Comparison of ENCODE assay signal across 1 cellular context in the genomic region with DNA sequence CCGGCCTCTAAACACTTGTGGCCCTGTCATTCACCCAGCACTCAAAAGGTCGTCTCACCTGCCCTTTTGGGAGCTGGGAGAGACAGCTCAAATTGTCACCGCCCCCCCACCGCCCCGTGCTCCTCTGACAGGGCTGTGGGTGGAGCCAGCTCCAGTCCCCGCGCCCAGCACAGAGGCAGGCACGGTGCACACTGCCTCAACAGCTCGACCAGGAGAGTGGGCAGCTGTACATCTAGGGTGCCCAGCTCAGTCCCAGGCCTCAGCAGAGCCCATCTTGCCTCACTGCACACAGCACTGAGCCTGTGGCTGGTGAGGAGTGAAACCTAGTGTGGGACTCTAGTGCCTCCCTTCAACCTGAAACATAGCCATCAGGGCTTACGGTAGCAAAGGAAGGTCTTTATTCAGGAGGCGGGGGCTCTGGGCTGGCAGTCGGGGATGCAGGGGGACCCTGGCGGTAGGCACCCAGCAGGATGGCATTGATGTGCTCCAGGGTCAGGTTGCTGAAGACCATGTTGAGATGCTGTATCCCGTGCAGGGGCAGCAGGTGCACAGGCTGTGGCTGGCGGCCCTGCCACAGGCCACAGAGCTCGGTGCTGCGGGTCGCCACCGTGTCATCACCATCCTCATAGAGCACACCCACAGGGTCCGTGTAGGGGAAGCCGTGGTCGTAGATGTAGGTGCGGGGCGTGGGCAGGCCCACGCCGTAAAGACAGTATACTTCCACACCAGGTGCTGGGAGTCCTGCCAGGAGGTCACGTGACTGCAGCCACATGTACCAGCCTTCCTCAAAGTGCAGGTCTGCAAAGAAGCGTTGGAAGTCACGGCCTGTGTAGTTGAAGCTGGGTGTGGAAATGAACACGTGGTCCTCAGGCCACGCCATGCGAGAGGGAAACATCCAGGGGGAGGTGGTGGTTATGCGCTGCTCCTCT.
TF ChIP-seq lines count a peak whose summit lies in the region.

No MANE protein-coding gene starts in this region.

TF ChIP-seq in HepG2, 621 proteins besides CTCF, POLR2A, EP300 and RAD21 (continues in another document):
- TF ChIP-seq RFXANK (CRISPR knock-in tag; IDR thresholded peaks at IDR 0.05) (no peak), ZNF101 (CRISPR knock-in tag; IDR thresholded peaks at IDR 0.05; ENCODE audit: borderline replicate concordance, low read depth) (no peak), ZNF335 (CRISPR knock-in tag; IDR thresholded peaks at IDR 0.05) (0 out of 2 replicates have a peak, but pooled peaks have one; percentile 30), TMF1 (CRISPR knock-in tag; IDR thresholded peaks at IDR 0.05; ENCODE audit: low read depth) (0 out of 2 replicates have a peak, but pooled peaks have one; percentile 48), ZNF768 (CRISPR knock-in tag; IDR thresholded peaks at IDR 0.05) (peak; percentile 56), ZNF749 (CRISPR knock-in tag; IDR thresholded peaks at IDR 0.05; ENCODE audit: borderline replicate concordance) (no peak), NFIB (CRISPR knock-in tag; IDR thresholded peaks at IDR 0.05; ENCODE audit: borderline replicate concordance) (0 out of 2 replicates have a peak, but pooled peaks have one; percentile 69), NFE2L1 (CRISPR knock-in tag; IDR thresholded peaks at IDR 0.05; ENCODE audit: borderline replicate concordance) (0 out of 2 replicates have a peak, but pooled peaks have one; percentile 58), ZNF598 (CRISPR knock-in tag; IDR thresholded peaks at IDR 0.05; ENCODE audit: borderline replicate concordance) (0 out of 2 replicates have a peak, but pooled peaks have one; percentile 44), ATF7 (IDR thresholded peaks at IDR 0.05) (no peak), ATF7 (CRISPR knock-in tag; IDR thresholded peaks at IDR 0.05) (0 out of 2 replicates have a peak, but pooled peaks have one; percentile 30), ZNF138 (CRISPR knock-in tag; IDR thresholded peaks at IDR 0.05; ENCODE audit: low read depth) (0 out of 2 replicates have a peak, but pooled peaks have one; percentile 23), ZNF253 (CRISPR knock-in tag; IDR thresholded peaks at IDR 0.05; ENCODE audit: borderline replicate concordance) (peak; percentile 64; the same call in 1 of the 2 replicates), NONO (IDR thresholded peaks at IDR 0.05) (no peak), NONO (CRISPR knock-in tag; conservative IDR thresholded peaks at IDR 0.05) (0 out of 2 replicates have a peak, but pooled peaks have one; percentile 54), GABPB1 (CRISPR knock-in tag; IDR thresholded peaks at IDR 0.05) (0 out of 2 replicates have a peak, but pooled peaks have one; percentile 4), ARID2 (CRISPR knock-in tag; IDR thresholded peaks at IDR 0.05; ENCODE audit: borderline replicate concordance) (0 out of 2 replicates have a peak, but pooled peaks have one; percentile 13), AGO2 (optimal IDR thresholded peaks at IDR 0.05; ENCODE audit: low read depth, low read length) (peak; percentile 97), CAMTA2 (CRISPR knock-in tag; IDR thresholded peaks at IDR 0.05; ENCODE audit: borderline replicate concordance) (0 out of 2 replicates have a peak, but pooled peaks have one; percentile 67), TOPORS (CRISPR knock-in tag; IDR thresholded peaks at IDR 0.05) (0 out of 2 replicates have a peak, but pooled peaks have one; percentile 75), HNRNPL (IDR thresholded peaks at IDR 0.05; ENCODE audit: low read depth, low read length) (0 out of 2 replicates have a peak, but pooled peaks have one; percentile 10), TARDBP (CRISPR knock-in tag; IDR thresholded peaks at IDR 0.05) (no peak), PHF21A (CRISPR knock-in tag; IDR thresholded peaks at IDR 0.05) (no peak), ZNF776 (CRISPR knock-in tag; IDR thresholded peaks at IDR 0.05) (0 out of 2 replicates have a peak, but pooled peaks have one; percentile 62), MAZ (IDR thresholded peaks at IDR 0.05; ENCODE audit: borderline replicate concordance, low read depth, low read length) (no peak), MAZ (CRISPR knock-in tag; IDR thresholded peaks at IDR 0.05; ENCODE audit: low read depth) (0 out of 2 replicates have a peak, but pooled peaks have one; percentile 24), POLR2AphosphoS5 (IDR thresholded peaks at IDR 0.05; ENCODE audit: low read depth, low read length) (peak; percentile 40; the same call in 1 of the 2 replicates), SSRP1 (CRISPR knock-in tag; IDR thresholded peaks at IDR 0.05) (peak; percentile 51; the same call in 1 of the 2 replicates), ZC3H13 (CRISPR knock-in tag; IDR thresholded peaks at IDR 0.05) (peak; percentile 98)
- TF ChIP-seq, protein P1, sequence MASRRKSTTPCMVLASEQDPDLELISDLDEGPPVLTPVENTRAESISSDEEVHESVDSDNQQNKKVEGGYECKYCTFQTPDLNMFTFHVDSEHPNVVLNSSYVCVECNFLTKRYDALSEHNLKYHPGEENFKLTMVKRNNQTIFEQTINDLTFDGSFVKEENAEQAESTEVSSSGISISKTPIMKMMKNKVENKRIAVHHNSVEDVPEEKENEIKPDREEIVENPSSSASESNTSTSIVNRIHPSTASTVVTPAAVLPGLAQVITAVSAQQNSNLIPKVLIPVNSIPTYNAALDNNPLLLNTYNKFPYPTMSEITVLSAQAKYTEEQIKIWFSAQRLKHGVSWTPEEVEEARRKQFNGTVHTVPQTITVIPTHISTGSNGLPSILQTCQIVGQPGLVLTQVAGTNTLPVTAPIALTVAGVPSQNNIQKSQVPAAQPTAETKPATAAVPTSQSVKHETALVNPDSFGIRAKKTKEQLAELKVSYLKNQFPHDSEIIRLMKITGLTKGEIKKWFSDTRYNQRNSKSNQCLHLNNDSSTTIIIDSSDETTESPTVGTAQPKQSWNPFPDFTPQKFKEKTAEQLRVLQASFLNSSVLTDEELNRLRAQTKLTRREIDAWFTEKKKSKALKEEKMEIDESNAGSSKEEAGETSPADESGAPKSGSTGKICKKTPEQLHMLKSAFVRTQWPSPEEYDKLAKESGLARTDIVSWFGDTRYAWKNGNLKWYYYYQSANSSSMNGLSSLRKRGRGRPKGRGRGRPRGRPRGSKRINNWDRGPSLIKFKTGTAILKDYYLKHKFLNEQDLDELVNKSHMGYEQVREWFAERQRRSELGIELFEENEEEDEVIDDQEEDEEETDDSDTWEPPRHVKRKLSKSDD (CRISPR knock-in tag; IDR thresholded peaks at IDR 0.05; ENCODE audit: low read depth), result 0 out of 2 replicates have a peak, but pooled peaks have one; percentile 29
- TF ChIP-seq, protein P2, sequence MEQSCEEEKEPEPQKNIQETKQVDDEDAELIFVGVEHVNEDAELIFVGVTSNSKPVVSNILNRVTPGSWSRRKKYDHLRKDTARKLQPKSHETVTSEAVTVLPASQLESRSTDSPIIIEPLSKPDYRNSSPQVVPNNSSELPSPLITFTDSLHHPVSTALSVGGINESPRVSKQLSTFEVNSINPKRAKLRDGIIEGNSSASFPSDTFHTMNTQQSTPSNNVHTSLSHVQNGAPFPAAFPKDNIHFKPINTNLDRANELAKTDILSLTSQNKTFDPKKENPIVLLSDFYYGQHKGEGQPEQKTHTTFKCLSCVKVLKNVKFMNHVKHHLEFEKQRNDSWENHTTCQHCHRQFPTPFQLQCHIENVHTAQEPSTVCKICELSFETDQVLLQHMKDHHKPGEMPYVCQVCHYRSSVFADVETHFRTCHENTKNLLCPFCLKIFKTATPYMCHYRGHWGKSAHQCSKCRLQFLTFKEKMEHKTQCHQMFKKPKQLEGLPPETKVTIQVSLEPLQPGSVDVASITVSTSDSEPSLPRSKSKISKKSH (CRISPR knock-in tag; IDR thresholded peaks at IDR 0.05; ENCODE audit: borderline replicate concordance), result 0 out of 2 replicates have a peak, but pooled peaks have one; percentile 69
- TF ChIP-seq, protein P3, sequence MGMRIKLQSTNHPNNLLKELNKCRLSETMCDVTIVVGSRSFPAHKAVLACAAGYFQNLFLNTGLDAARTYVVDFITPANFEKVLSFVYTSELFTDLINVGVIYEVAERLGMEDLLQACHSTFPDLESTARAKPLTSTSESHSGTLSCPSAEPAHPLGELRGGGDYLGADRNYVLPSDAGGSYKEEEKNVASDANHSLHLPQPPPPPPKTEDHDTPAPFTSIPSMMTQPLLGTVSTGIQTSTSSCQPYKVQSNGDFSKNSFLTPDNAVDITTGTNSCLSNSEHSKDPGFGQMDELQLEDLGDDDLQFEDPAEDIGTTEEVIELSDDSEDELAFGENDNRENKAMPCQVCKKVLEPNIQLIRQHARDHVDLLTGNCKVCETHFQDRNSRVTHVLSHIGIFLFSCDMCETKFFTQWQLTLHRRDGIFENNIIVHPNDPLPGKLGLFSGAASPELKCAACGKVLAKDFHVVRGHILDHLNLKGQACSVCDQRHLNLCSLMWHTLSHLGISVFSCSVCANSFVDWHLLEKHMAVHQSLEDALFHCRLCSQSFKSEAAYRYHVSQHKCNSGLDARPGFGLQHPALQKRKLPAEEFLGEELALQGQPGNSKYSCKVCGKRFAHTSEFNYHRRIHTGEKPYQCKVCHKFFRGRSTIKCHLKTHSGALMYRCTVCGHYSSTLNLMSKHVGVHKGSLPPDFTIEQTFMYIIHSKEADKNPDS (CRISPR knock-in tag; IDR thresholded peaks at IDR 0.05), result 0 out of 2 replicates have a peak, but pooled peaks have one; percentile 43
- TF ChIP-seq, protein P4, sequence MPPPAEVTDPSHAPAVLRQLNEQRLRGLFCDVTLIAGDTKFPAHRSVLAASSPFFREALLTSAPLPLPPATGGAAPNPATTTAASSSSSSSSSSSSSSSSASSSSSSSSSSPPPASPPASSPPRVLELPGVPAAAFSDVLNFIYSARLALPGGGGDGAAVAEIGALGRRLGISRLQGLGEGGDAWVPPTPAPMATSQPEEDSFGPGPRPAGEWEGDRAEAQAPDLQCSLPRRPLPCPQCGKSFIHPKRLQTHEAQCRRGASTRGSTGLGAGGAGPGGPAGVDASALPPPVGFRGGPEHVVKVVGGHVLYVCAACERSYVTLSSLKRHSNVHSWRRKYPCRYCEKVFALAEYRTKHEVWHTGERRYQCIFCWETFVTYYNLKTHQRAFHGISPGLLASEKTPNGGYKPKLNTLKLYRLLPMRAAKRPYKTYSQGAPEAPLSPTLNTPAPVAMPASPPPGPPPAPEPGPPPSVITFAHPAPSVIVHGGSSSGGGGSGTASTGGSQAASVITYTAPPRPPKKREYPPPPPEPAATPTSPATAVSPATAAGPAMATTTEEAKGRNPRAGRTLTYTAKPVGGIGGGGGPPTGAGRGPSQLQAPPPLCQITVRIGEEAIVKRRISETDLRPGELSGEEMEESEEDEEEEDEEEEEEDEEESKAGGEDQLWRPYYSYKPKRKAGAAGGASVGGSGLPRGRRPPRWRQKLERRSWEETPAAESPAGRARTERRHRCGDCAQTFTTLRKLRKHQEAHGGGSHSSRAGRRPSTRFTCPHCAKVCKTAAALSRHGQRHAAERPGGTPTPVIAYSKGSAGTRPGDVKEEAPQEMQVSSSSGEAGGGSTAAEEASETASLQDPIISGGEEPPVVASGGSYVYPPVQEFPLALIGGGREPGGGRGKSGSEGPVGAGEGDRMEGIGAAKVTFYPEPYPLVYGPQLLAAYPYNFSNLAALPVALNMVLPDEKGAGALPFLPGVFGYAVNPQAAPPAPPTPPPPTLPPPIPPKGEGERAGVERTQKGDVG (CRISPR knock-in tag; IDR thresholded peaks at IDR 0.05; ENCODE audit: borderline replicate concordance), result 0 out of 2 replicates have a peak, but pooled peaks have one; percentile 26
- TF ChIP-seq, protein P5, sequence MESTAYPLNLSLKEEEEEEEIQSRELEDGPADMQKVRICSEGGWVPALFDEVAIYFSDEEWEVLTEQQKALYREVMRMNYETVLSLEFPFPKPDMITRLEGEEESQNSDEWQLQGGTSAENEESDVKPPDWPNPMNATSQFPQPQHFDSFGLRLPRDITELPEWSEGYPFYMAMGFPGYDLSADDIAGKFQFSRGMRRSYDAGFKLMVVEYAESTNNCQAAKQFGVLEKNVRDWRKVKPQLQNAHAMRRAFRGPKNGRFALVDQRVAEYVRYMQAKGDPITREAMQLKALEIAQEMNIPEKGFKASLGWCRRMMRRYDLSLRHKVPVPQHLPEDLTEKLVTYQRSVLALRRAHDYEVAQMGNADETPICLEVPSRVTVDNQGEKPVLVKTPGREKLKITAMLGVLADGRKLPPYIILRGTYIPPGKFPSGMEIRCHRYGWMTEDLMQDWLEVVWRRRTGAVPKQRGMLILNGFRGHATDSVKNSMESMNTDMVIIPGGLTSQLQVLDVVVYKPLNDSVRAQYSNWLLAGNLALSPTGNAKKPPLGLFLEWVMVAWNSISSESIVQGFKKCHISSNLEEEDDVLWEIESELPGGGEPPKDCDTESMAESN (CRISPR knock-in tag; conservative IDR thresholded peaks at IDR 0.05), result 0 out of 2 replicates have a peak, but pooled peaks have one; percentile 29
- TF ChIP-seq, protein P6, sequence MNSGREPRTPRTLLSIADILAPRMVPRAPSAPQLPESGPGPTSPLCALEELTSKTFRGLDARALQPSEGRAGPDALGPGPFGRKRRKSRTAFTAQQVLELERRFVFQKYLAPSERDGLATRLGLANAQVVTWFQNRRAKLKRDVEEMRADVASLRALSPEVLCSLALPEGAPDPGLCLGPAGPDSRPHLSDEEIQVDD (CRISPR knock-in tag; IDR thresholded peaks at IDR 0.05; ENCODE audit: borderline replicate concordance), result no peak
- TF ChIP-seq, protein P7, sequence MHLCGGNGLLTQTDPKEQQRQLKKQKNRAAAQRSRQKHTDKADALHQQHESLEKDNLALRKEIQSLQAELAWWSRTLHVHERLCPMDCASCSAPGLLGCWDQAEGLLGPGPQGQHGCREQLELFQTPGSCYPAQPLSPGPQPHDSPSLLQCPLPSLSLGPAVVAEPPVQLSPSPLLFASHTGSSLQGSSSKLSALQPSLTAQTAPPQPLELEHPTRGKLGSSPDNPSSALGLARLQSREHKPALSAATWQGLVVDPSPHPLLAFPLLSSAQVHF (CRISPR knock-in tag; IDR thresholded peaks at IDR 0.05), result peak; percentile 51; the same call in 1 of the 2 replicates
